1 cellular context compared by ENCODE assay signal in genomic region chr19:8552810-8553209, GRCh38.
TF ChIP-seq lines count a peak whose summit lies in the region.

No MANE protein-coding gene starts in this region.

TF ChIP-seq in IMR-90, 13 proteins besides CTCF, POLR2A, EP300 and RAD21:
- TF ChIP-seq NFE2L2 (IDR thresholded peaks at IDR 0.05; ENCODE audit: low read depth, low read length), result no peak
- no peak for TF ChIP-seq ELK1 (IDR thresholded peaks at IDR 0.05; ENCODE audit: borderline replicate concordance, low read depth, low read length)
- TF ChIP-seq FOS (IDR thresholded peaks at IDR 0.05; ENCODE audit: low read depth, low read length), result no peak
- no peak for TF ChIP-seq CEBPB (IDR thresholded peaks at IDR 0.05; ENCODE audit: low read depth, low read length)
- TF ChIP-seq RFX5 (IDR thresholded peaks at IDR 0.05; ENCODE audit: low read depth, low read length), result no peak
- no peak for TF ChIP-seq BHLHE40 (IDR thresholded peaks at IDR 0.05; ENCODE audit: low read depth, low read length)
- TF ChIP-seq CHD1 (IDR thresholded peaks at IDR 0.05; ENCODE audit: low read depth, low read length), result no peak
- TF ChIP-seq USF2 (IDR thresholded peaks at IDR 0.05; ENCODE audit: low read depth, low read length), result no peak
- TF ChIP-seq MXI1 (IDR thresholded peaks at IDR 0.05; ENCODE audit: borderline replicate concordance, low read depth, low read length), result no peak
- TF ChIP-seq RCOR1 (IDR thresholded peaks at IDR 0.05; ENCODE audit: insufficient replicate concordance, low read length), result no peak
TF ChIP-seq in IMR-90: peak in this region for 0.
